In genomic region chr13:33262997-33263396, GRCh38 we compare ENCODE assay signal across 13 cellular contexts. TPM values are rescaled to one million over a fixed set of nuclear protein-coding genes. Genes with fewer than 3 reads are reported as not detected.
DNase-seq lines count a peak whose midpoint lies in the region; ATAC-seq and TF ChIP-seq lines count a peak whose summit lies in the region.
"Had no signal": no experiment of that assay in that cellular context is flagged by ENCODE, and none has a peak within 500 bp of the region (broad histone marks: within the 10 kb centered on the region; RNA-seq: fewer than 3 reads in every experiment).

No MANE protein-coding gene starts in this region.

- H3K36me3 ChIP-seq in heart left ventricle, result no peaks in the 10 kb centered on the region
- no peaks in the 10 kb centered on the region for H3K36me3 ChIP-seq in tibial nerve
- H3K36me3 ChIP-seq: neural progenitor cell had no signal

- 59 to 76% (median 74%) methylated on average over 2 of the region's 2 CpGs for WGBS in heart left ventricle, 4 donors
- WGBS in tibial nerve, 2 donors, result 36 to 54% methylated on average over 2 of the region's 2 CpGs

- no peaks in the 10 kb centered on the region for H3K27me3 ChIP-seq in heart left ventricle
- no peaks in the 10 kb centered on the region for H3K27me3 ChIP-seq in tibial nerve
- H3K27me3 ChIP-seq: neural progenitor cell had no signal

- DNase-seq in heart left ventricle (no peak), left ventricle myocardium superior (no peak), SIG-M5 (lab: John Stamatoyannopoulos, UW) (peak; percentile 16), fibroblast of pulmonary artery (ENCODE audit: low read depth) (no peak), tibial nerve (ENCODE audit: low spot score in 2 of 2) (no peak), NCI-H2029 treated with DMSO at 0.1 percent for 48 hours (lab: John Stamatoyannopoulos, UW) (no peak), NCI-H2171 (lab: John Stamatoyannopoulos, UW) (no peak)
- no peak for DNase-seq in activated CD8-positive, alpha-beta memory T cell treated with anti-CD3 and anti-CD28 coated beads for 24 hours
- DNase-seq: activated naive CD4-positive, alpha-beta T cell treated with anti-CD3 and anti-CD28 coated beads, Interleukin-2, amount 50 U/mL, for 16 hours; CD8-positive, alpha-beta memory T cell; NCI-H1436 treated with DMSO at 0.1 percent for 48 hours; T-helper 9 cell had no signal

- H3K4me3 ChIP-seq in heart left ventricle (no peak overlapping the region), fibroblast of pulmonary artery (replicated peaks; ENCODE audit: low read depth, low read length) (no peak overlapping the region), tibial nerve (no peak overlapping the region)
- H3K4me3 ChIP-seq: neural progenitor cell had no signal

- H3K27ac ChIP-seq in heart left ventricle (peak overlapping the region; percentile 25 to 76 (median 57)), tibial nerve (peak overlapping the region; percentile 33 to 97 (median 68))
- H3K27ac ChIP-seq: neural progenitor cell had no signal

- H3K4me1 ChIP-seq in heart left ventricle, result peaks cover 19 to 98% (median 71%) of the 10 kb centered on the region in 12 donors
- H3K4me1 ChIP-seq in tibial nerve, result peaks cover 0 to 99% (median 48%) of the 10 kb centered on the region in 4 donors
- H3K4me1 ChIP-seq: neural progenitor cell had no signal

- ATAC-seq in heart left ventricle (no peak), left ventricle myocardium superior (no peak)

- TF ChIP-seq POLR2A in heart left ventricle (IDR thresholded peaks at IDR 0.05), result no peak
- no peak for TF ChIP-seq POLR2A in tibial nerve (IDR thresholded peaks at IDR 0.05)

- intact Hi-C loops in heart left ventricle (cut with DNase I) (no loop called here), left ventricle myocardium superior (cut with micrococcal nuclease) (no loop called here)

- TF ChIP-seq CTCF in heart left ventricle (IDR thresholded peaks at IDR 0.05), result peak in 3 of 12 donors; percentile 7 to 18 (median 15)
- peak; percentile 6 for TF ChIP-seq CTCF in fibroblast of pulmonary artery (IDR thresholded peaks at IDR 0.05; ENCODE audit: low read length, missing control alignments)
- TF ChIP-seq CTCF in tibial nerve (IDR thresholded peaks at IDR 0.05), result peak in 1 of 5 experiments; percentile 21

- H3K9me3 ChIP-seq in heart left ventricle (no peaks in the 10 kb centered on the region), tibial nerve (no peaks in the 10 kb centered on the region)

- no peak for TF ChIP-seq EP300 in tibial nerve (IDR thresholded peaks at IDR 0.05)

RNA-seq across cellular contexts. Expression of gene STARD13, which starts 22.6 kb away (rescaled TPM):
- total RNA-seq in heart left ventricle (10 to 100 TPM; 18.6 to 39.2 (median 31.6) TPM), left ventricle myocardium superior (41.1 TPM), tibial nerve (100 to 1,000 TPM in 1 of 4 donors, 10 to 100 TPM in 3; 52.7 to 125 (median 80.0) TPM)
- 10 to 100 TPM in 1 of 2 donors, 1 to 10 TPM in 1; 9.3 to 15.1 TPM for polyA plus RNA-seq in heart left ventricle
- polyA plus RNA-seq: CD8-positive, alpha-beta memory T cell had no signal
